In the genomic region with DNA sequence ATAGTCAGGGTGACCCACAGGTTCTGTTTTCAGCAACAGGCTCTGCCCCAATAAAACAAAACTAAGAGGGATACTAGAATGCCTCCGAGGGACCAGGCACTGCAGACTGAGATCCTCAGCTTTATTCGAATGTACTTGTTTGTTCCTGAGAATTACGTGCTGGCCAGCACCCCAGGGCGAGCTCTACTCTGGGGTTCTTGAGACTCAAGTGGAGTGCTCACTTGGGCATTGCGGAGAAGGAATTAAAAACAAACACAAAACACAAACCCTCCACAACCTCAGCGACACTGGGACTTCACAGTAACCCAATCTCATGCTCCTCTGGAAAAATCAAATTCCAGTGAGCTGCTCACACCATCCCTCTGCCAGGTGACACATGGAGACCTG, we compare ENCODE assay signal across 2 cellular contexts.
TF ChIP-seq lines count a peak whose summit lies in the region.

No MANE protein-coding gene starts in this region.

TF ChIP-seq in H1, 55 proteins besides CTCF, POLR2A, EP300 and RAD21:
- TF ChIP-seq SIN3A (conservative IDR thresholded peaks at IDR 0.05 in 1 of 2, IDR thresholded peaks at IDR 0.05 in 1 of 2; ENCODE audit: low read depth in 1 of 2, low read length in 2 of 2) (no peak), SIX5 (IDR thresholded peaks at IDR 0.05; ENCODE audit: low read depth, low read length) (no peak), KDM5A (IDR thresholded peaks at IDR 0.05; ENCODE audit: low read length) (no peak), YY1 (IDR thresholded peaks at IDR 0.05; ENCODE audit: low read depth, low read length) (no peak), SP2 (IDR thresholded peaks at IDR 0.05; ENCODE audit: low read length) (no peak), ZNF274 (IDR thresholded peaks at IDR 0.05; ENCODE audit: borderline replicate concordance, extremely low read depth, low read length) (no peak), ASH2L (IDR thresholded peaks at IDR 0.05; ENCODE audit: low read length) (no peak), JUND (IDR thresholded peaks at IDR 0.05; ENCODE audit: low read length) (no peak), KDM4A (IDR thresholded peaks at IDR 0.05; ENCODE audit: low read depth, low read length, severe bottlenecking) (no peak), POU5F1 (IDR thresholded peaks at IDR 0.05; ENCODE audit: low read depth, low read length) (no peak)
- TF ChIP-seq, protein P1, sequence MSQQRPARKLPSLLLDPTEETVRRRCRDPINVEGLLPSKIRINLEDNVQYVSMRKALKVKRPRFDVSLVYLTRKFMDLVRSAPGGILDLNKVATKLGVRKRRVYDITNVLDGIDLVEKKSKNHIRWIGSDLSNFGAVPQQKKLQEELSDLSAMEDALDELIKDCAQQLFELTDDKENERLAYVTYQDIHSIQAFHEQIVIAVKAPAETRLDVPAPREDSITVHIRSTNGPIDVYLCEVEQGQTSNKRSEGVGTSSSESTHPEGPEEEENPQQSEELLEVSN (IDR thresholded peaks at IDR 0.05), result no peak
TF ChIP-seq in H1: peak in this region for 0.

TF ChIP-seq in HepG2, 621 proteins besides CTCF, POLR2A, EP300 and RAD21:
- TF ChIP-seq IRF2 (CRISPR knock-in tag; IDR thresholded peaks at IDR 0.05), result no peak
- no peak for TF ChIP-seq NFRKB (IDR thresholded peaks at IDR 0.05)
- TF ChIP-seq HMG20A (CRISPR knock-in tag; IDR thresholded peaks at IDR 0.05; ENCODE audit: borderline replicate concordance), result no peak
- TF ChIP-seq ETV6 (CRISPR knock-in tag; conservative IDR thresholded peaks at IDR 0.05), result no peak
- TF ChIP-seq, protein P2, sequence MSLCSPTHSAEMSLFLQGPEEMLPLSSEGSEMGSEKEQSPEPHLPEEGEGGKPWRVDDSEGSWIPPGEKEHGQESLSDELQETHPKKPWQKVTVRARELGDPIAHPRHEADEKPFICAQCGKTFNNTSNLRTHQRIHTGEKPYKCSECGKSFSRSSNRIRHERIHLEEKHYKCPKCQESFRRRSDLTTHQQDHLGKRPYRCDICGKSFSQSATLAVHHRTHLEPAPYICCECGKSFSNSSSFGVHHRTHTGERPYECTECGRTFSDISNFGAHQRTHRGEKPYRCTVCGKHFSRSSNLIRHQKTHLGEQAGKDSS (CRISPR knock-in tag; IDR thresholded peaks at IDR 0.05; ENCODE audit: borderline replicate concordance, low read depth), result no peak
- TF ChIP-seq ZC3H4 (CRISPR knock-in tag; IDR thresholded peaks at IDR 0.05; ENCODE audit: borderline replicate concordance), result no peak
- no peak for TF ChIP-seq RBM39 (IDR thresholded peaks at IDR 0.05; ENCODE audit: low read depth, low read length, poor library complexity, severe bottlenecking)
- TF ChIP-seq CBX1 (IDR thresholded peaks at IDR 0.05; ENCODE audit: low read depth), result no peak
- no peak for TF ChIP-seq ATM (IDR thresholded peaks at IDR 0.05; ENCODE audit: borderline replicate concordance)
- TF ChIP-seq TFDP1 (CRISPR knock-in tag; IDR thresholded peaks at IDR 0.05; ENCODE audit: borderline replicate concordance), result no peak
- no peak for TF ChIP-seq YEATS4 (CRISPR knock-in tag; IDR thresholded peaks at IDR 0.05; ENCODE audit: borderline replicate concordance)
- no peak for TF ChIP-seq AHR (CRISPR knock-in tag; IDR thresholded peaks at IDR 0.05)
- TF ChIP-seq, protein P3, sequence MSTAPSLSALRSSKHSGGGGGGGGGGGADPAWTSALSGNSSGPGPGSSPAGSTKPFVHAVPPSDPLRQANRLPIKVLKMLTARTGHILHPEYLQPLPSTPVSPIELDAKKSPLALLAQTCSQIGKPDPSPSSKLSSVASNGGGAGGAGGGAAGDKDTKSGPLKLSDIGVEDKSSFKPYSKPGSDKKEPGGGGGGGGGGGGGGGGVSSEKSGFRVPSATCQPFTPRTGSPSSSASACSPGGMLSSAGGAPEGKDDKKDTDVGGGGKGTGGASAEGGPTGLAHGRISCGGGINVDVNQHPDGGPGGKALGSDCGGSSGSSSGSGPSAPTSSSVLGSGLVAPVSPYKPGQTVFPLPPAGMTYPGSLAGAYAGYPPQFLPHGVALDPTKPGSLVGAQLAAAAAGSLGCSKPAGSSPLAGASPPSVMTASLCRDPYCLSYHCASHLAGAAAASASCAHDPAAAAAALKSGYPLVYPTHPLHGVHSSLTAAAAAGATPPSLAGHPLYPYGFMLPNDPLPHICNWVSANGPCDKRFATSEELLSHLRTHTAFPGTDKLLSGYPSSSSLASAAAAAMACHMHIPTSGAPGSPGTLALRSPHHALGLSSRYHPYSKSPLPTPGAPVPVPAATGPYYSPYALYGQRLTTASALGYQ (CRISPR knock-in tag; IDR thresholded peaks at IDR 0.05), result no peak
- no peak for TF ChIP-seq DNMT1 (CRISPR knock-in tag; IDR thresholded peaks at IDR 0.05)
- no peak for TF ChIP-seq ZNF230 (CRISPR knock-in tag; IDR thresholded peaks at IDR 0.05)
- no peak for TF ChIP-seq ZNF766 (CRISPR knock-in tag; IDR thresholded peaks at IDR 0.05; ENCODE audit: borderline replicate concordance)
- no peak for TF ChIP-seq THAP9 (CRISPR knock-in tag; IDR thresholded peaks at IDR 0.05; ENCODE audit: borderline replicate concordance)
